In the genomic region with DNA sequence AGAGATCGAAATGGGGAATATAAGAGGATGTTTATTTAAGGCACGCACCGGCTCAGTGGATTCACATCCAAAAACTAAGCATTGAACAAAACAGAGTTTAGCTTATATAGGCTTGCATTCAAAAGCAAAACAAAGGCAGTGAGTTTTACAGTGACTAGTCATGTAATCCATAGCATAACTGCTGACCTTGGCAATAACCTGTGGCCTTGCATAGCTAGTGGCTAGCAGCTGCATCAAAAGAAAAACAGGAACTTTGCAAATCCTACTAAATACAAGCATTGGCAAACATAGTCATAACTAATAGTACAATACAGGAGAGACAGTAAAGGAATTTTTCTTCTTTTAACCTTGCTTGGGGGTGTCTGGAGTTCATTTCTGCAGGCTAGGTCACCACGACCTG, we compare ENCODE assay signal across 2 cellular contexts.
TF ChIP-seq lines count a peak whose summit lies in the region.

No MANE protein-coding gene starts in this region.

TF ChIP-seq in IMR-90, 13 proteins besides CTCF, POLR2A, EP300 and RAD21 (continued from another document):
- no peak for TF ChIP-seq USF2 (IDR thresholded peaks at IDR 0.05; ENCODE audit: low read depth, low read length)
- peak; percentile 78 for TF ChIP-seq MAFK (IDR thresholded peaks at IDR 0.05; ENCODE audit: low read depth, low read length)
TF ChIP-seq in IMR-90: peak in this region for 1.

TF ChIP-seq in WTC11, 78 proteins besides CTCF, POLR2A, EP300 and RAD21 (continued from another document):
- TF ChIP-seq, protein P1, sequence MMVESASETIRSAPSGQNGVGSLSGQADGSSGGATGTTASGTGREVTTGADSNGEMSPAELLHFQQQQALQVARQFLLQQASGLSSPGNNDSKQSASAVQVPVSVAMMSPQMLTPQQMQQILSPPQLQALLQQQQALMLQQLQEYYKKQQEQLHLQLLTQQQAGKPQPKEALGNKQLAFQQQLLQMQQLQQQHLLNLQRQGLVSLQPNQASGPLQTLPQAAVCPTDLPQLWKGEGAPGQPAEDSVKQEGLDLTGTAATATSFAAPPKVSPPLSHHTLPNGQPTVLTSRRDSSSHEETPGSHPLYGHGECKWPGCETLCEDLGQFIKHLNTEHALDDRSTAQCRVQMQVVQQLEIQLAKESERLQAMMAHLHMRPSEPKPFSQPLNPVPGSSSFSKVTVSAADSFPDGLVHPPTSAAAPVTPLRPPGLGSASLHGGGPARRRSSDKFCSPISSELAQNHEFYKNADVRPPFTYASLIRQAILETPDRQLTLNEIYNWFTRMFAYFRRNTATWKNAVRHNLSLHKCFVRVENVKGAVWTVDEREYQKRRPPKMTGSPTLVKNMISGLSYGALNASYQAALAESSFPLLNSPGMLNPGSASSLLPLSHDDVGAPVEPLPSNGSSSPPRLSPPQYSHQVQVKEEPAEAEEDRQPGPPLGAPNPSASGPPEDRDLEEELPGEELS (CRISPR knock-in tag; IDR thresholded peaks at IDR 0.05): no peak
- no peak for TF ChIP-seq NFATC4 (CRISPR knock-in tag; IDR thresholded peaks at IDR 0.05)
- TF ChIP-seq PREB (CRISPR knock-in tag; IDR thresholded peaks at IDR 0.05; ENCODE audit: borderline replicate concordance): no peak
- TF ChIP-seq, protein P2, sequence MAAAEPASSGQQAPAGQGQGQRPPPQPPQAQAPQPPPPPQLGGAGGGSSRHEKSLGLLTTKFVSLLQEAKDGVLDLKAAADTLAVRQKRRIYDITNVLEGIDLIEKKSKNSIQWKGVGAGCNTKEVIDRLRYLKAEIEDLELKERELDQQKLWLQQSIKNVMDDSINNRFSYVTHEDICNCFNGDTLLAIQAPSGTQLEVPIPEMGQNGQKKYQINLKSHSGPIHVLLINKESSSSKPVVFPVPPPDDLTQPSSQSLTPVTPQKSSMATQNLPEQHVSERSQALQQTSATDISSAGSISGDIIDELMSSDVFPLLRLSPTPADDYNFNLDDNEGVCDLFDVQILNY (CRISPR knock-in tag; IDR thresholded peaks at IDR 0.05): no peak
- no peak for TF ChIP-seq ZNF416 (CRISPR knock-in tag; IDR thresholded peaks at IDR 0.05)
- no peak for TF ChIP-seq IRF1 (CRISPR knock-in tag; IDR thresholded peaks at IDR 0.05)
- TF ChIP-seq SP1 (CRISPR knock-in tag; conservative IDR thresholded peaks at IDR 0.05): no peak
